Comparison of ENCODE assay signal across 8 cellular contexts in the genomic region with DNA sequence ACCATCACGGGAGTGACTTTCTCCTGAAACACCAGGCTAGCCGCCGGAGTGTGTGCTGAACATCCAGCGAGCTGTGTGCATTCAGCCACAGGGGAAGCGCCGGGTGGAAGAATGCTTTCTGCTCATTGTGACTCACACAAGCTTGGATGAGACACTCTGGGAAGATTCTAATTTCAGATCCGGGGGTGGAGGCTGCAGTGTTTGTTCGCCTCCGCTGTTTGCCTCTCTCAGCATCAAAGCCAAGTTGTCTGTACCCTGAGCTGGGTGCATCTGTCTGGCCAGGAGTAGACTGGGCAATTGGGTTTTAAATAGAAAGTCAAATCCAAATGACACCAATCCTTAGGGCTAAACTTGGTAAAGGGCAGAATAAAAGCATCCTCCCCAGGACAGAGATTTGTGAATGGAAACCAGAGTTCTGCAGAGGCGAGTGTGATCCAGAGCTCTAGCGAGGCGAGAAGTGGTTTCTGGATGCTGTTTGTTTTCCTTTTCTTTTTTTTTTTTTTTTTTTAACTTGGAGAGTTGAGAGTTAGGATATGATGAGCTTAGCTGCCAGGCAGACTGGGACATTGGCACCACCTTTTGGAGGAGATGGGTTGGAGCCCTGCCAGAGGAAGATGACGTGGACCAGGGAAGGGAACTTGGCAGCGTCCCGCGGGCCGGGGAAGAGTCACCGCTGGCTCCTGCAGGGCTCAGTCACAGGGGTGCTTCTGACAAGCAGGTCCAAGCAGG.
DNase-seq lines count a peak whose midpoint lies in the region; ATAC-seq, FAIRE-seq and TF ChIP-seq lines count a peak whose summit lies in the region.

No MANE protein-coding gene starts in this region.

- 22% methylated on average over 8 of the region's 18 CpGs for WGBS in A549 (ENCODE audit: missing lambda C conversion rate)

- H3K27me3 ChIP-seq in lower lobe of right lung (ENCODE audit: low read depth): peaks cover 19% of the 10 kb centered on the region

- TF ChIP-seq POLR2A in A549 (IDR thresholded peaks at IDR 0.05; ENCODE audit: low read length): no peak

- peak; percentile 38 to 63 for DNase-seq in A549 (ENCODE audit: low read depth in 1 of 2, low spot score in 1 of 2)
- peak; percentile 94 for DNase-seq in M059J (ENCODE audit: low read depth)
- peak; percentile 62 for DNase-seq in cerebellar cortex (ENCODE audit: low spot score)
- peak; percentile 50 for DNase-seq in lower lobe of right lung
- DNase-seq in MV-4-11 (lab: John Stamatoyannopoulos, UW): no peak
- no peak for DNase-seq in activated gamma-delta T cell (lab: John Stamatoyannopoulos, UW)
- DNase-seq in NCI-H748 (lab: John Stamatoyannopoulos, UW; ENCODE audit: unreplicated experiment): no peak

- ATAC-seq in A549 (peak; percentile 85 to 87), lower lobe of right lung (peak in 1 of 2 donors; percentile 34), GM21825 (IDR thresholded peaks at IDR 0.05; ENCODE audit: unreplicated experiment) (no peak)

- intact Hi-C loops in lower lobe of right lung (cut with DNase I): no loop called here

- H3K4me1 ChIP-seq in A549 (peaks cover 13% of the 10 kb centered on the region), lower lobe of right lung (peaks cover 13% of the 10 kb centered on the region)

- TF ChIP-seq CTCF in A549 (IDR thresholded peaks at IDR 0.05): no peak
- TF ChIP-seq CTCF in lower lobe of right lung (IDR thresholded peaks at IDR 0.05): no peak

- CTCF ChIA-PET in A549 (lab: Yijun Ruan, JAX): interaction anchor here (0.5 to 1.1 kb wide), 3 partner anchors 51 to 439 kb away, joined by 3 to 4 read pairs (median 4); a partner anchor contains a TSS

- H3K9me3 ChIP-seq in A549: peaks cover 12% of the 10 kb centered on the region
- no peaks in the 10 kb centered on the region for H3K9me3 ChIP-seq in lower lobe of right lung

- H3K4me3 ChIP-seq in A549 (no peak overlapping the region), lower lobe of right lung (no peak overlapping the region)

- H3K27ac ChIP-seq in A549 (peak overlapping the region; percentile 44 to 68; a peak in 4 of 6 replicates), lower lobe of right lung (no peak overlapping the region)

- H3K36me3 ChIP-seq in lower lobe of right lung: no peaks in the 10 kb centered on the region

- TF ChIP-seq EP300 in A549 (IDR thresholded peaks at IDR 0.05): no peak

- TF ChIP-seq RAD21 in A549 (conservative IDR thresholded peaks at IDR 0.05 in 1 of 2, IDR thresholded peaks at IDR 0.05 in 1 of 2): peak in 1 of 2 experiments; percentile 23; a peak in 2 of 5 replicates

- POLR2A ChIA-PET in A549 (lab: Yijun Ruan, JAX): interaction anchor here (0.7 to 1.0 kb wide), 2 partner anchors 32 to 74 kb away, joined by 3 to 4 read pairs; no protein-coding TSS in a partner anchor

- peak overlapping the region; percentile 48 for H3K4me2 ChIP-seq in A549

- FAIRE-seq in A549 (lab: Jason Lieb, UNC): no peak

TF ChIP-seq in A549, 52 proteins besides CTCF, POLR2A, EP300 and RAD21:
- TF ChIP-seq, protein P1, sequence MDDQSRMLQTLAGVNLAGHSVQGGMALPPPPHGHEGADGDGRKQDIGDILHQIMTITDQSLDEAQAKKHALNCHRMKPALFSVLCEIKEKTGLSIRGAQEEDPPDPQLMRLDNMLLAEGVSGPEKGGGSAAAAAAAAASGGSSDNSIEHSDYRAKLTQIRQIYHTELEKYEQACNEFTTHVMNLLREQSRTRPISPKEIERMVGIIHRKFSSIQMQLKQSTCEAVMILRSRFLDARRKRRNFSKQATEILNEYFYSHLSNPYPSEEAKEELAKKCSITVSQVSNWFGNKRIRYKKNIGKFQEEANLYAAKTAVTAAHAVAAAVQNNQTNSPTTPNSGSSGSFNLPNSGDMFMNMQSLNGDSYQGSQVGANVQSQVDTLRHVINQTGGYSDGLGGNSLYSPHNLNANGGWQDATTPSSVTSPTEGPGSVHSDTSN (IDR thresholded peaks at IDR 0.05): no peak
- TF ChIP-seq, protein P2, sequence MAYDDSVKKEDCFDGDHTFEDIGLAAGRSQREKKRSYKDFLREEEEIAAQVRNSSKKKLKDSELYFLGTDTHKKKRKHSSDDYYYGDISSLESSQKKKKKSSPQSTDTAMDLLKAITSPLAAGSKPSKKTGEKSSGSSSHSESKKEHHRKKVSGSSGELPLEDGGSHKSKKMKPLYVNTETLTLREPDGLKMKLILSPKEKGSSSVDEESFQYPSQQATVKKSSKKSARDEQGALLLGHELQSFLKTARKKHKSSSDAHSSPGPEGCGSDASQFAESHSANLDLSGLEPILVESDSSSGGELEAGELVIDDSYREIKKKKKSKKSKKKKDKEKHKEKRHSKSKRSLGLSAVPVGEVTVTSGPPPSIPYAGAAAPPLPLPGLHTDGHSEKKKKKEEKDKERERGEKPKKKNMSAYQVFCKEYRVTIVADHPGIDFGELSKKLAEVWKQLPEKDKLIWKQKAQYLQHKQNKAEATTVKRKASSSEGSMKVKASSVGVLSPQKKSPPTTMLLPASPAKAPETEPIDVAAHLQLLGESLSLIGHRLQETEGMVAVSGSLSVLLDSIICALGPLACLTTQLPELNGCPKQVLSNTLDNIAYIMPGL (CRISPR knock-in tag; IDR thresholded peaks at IDR 0.05; ENCODE audit: borderline replicate concordance): no peak
- TF ChIP-seq, protein P3, sequence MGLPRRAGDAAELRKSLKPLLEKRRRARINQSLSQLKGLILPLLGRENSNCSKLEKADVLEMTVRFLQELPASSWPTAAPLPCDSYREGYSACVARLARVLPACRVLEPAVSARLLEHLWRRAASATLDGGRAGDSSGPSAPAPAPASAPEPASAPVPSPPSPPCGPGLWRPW (IDR thresholded peaks at IDR 0.05): no peak
- TF ChIP-seq, protein P4, sequence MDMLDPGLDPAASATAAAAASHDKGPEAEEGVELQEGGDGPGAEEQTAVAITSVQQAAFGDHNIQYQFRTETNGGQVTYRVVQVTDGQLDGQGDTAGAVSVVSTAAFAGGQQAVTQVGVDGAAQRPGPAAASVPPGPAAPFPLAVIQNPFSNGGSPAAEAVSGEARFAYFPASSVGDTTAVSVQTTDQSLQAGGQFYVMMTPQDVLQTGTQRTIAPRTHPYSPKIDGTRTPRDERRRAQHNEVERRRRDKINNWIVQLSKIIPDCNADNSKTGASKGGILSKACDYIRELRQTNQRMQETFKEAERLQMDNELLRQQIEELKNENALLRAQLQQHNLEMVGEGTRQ (IDR thresholded peaks at IDR 0.05): no peak
- TF ChIP-seq ZFP36 (IDR thresholded peaks at IDR 0.05; ENCODE audit: borderline replicate concordance, partially characterized antibody) (no peak), FOSL2 (IDR thresholded peaks at IDR 0.05) (no peak), FOSL2 (CRISPR knock-in tag; IDR thresholded peaks at IDR 0.05) (0 out of 2 replicates have a peak, but pooled peaks have one; percentile 16)

Comparison
In these comparisons a context has a peak if more than half of its experiments do, and no peak if none do; other contexts are left out.
1. DNase-seq: peak in A549 (2 of 2), M059J (single experiment), cerebellar cortex (single experiment) and lower lobe of right lung (single experiment); none in MV-4-11 (single experiment), activated gamma-delta T cell (single experiment) and NCI-H748 (single experiment).